ENCODE assay signal across 13 cellular contexts in genomic region chr12:57157588-57158173, GRCh38. TPM values are rescaled to one million over a fixed set of nuclear protein-coding genes. Genes with fewer than 3 reads are reported as not detected.
DNase-seq lines count a peak whose midpoint lies in the region; ATAC-seq and TF ChIP-seq lines count a peak whose summit lies in the region.
"Had no signal": no experiment of that assay in that cellular context is flagged by ENCODE, and none has a peak within 500 bp of the region (broad histone marks: within the 10 kb centered on the region; RNA-seq: fewer than 3 reads in every experiment).

No MANE protein-coding gene starts in this region.

- no peak overlapping the region for H3K56ac ChIP-seq in H9 (ENCODE audit: insufficient read length, low read depth, low read length)

- no peak overlapping the region for H3K4me3 ChIP-seq in HEK293 (ENCODE audit: low read depth, low read length)
- H3K4me3 ChIP-seq: prostate gland had no signal

- H3K79me1 ChIP-seq in H9 (ENCODE audit: insufficient read depth, low read depth, low read length, poor library complexity, severe bottlenecking), result no peaks in the 10 kb centered on the region

- no peak overlapping the region for H3K18ac ChIP-seq in H9 (ENCODE audit: insufficient read length, low read depth, low read length)

- H3K9ac ChIP-seq in H9 (ENCODE audit: extremely low read depth, insufficient read length, low read length), result no peak overlapping the region

- no peak overlapping the region for H2BK5ac ChIP-seq in H9 (ENCODE audit: insufficient read length, low read length)

- POLR2A ChIA-PET in HEK293 (lab: Yijun Ruan, JAX), result no interaction called here

- H3K36me3 Mint-ChIP-seq in stimulated activated effector memory CD8-positive, alpha-beta T cell treated with anti-CD3 and anti-CD28 coated beads, Interleukin-12 subunit alpha, Interleukin-12 subunit beta, amount 100 ng/mL, for 72 hours, result no peaks in the 10 kb centered on the region
- peaks cover 68 to 99% (median 95%) of the 10 kb centered on the region in 3 experiments; a peak in 6 of 7 replicates for H3K36me3 Mint-ChIP-seq in H9 (ENCODE audit: insufficient read depth in 1 of 3, low read depth in 3 of 3)
- H3K36me3 Mint-ChIP-seq: CD8-positive, alpha-beta memory T cell had no signal

- no peak overlapping the region for H2BK20ac ChIP-seq in H9 (ENCODE audit: low read depth, low read length, poor library complexity, severe bottlenecking)

- no peak overlapping the region for H2AK5ac ChIP-seq in H9 (ENCODE audit: insufficient read length, low read length)

- no peak overlapping the region for H3K4me2 ChIP-seq in H9 (ENCODE audit: insufficient read depth, insufficient read length, low read length)

- no peak overlapping the region for H2AFZ ChIP-seq in H9 (ENCODE audit: low read length)

- H2BK120ac ChIP-seq in H9 (ENCODE audit: low read depth, low read length, poor library complexity, severe bottlenecking), result no peak overlapping the region

- no peak for ATAC-seq in stimulated activated effector memory CD8-positive, alpha-beta T cell treated with anti-CD3 and anti-CD28 coated beads, Interleukin-12 subunit alpha, Interleukin-12 subunit beta, amount 100 ng/mL, for 72 hours

- H3K9me3 ChIP-seq in HEK293 (ENCODE audit: control insufficient read depth, insufficient read depth, low read depth, low read length) (no peaks in the 10 kb centered on the region), H9 (ENCODE audit: control insufficient read depth, low read depth, low read length) (no peaks in the 10 kb centered on the region)
- H3K9me3 ChIP-seq: prostate gland had no signal

- DNase-seq in NOMO-1 treated with dmso at 0.1 percent for 144 hours (lab: John Stamatoyannopoulos, UW; ENCODE audit: unreplicated experiment), result peak; percentile 51
- peak; percentile 29 for DNase-seq in foreskin melanocyte
- no peak for DNase-seq in stimulated activated effector memory CD8-positive, alpha-beta T cell treated with anti-CD3 and anti-CD28 coated beads, Interleukin-12 subunit alpha, Interleukin-12 subunit beta, amount 100 ng/mL, for 72 hours (ENCODE audit: low spot score in 2 of 2)
- DNase-seq in activated gamma-delta T cell treated with Interleukin-2 at 50 U/mL for 16 hours, result no peak
- DNase-seq in H9, result no peak
- DNase-seq in EL, result no peak
- DNase-seq: CD8-positive, alpha-beta memory T cell; effector CD4-positive, alpha-beta T cell; MM.1S; stimulated activated CD4-positive, alpha-beta T cell treated with anti-CD3 and anti-CD28 coated beads, Interleukin-1b, Interleukin-23, amount 100 ng/mL, for 48 hours had no signal

- CTCF ChIA-PET in HEK293 (lab: Yijun Ruan, JAX), result interaction anchor here (0.8 to 2.2 kb wide), 4 partner anchors 15 to 34 kb away, joined by 3 to 7 read pairs (median 4); no protein-coding TSS in a partner anchor

- H2BK12ac ChIP-seq in H9 (ENCODE audit: insufficient read length, low read depth, low read length), result no peak overlapping the region

- H3K27me3 ChIP-seq in H9 (ENCODE audit: insufficient read depth, low read length), result no peaks in the 10 kb centered on the region

- no peak overlapping the region for H3K23ac ChIP-seq in H9 (ENCODE audit: insufficient read length, low read depth, low read length)

- WGBS in H9 (ENCODE audit: extremely low coverage, insufficient read length, low lambda C conversion rate), result no CpG with 5 or more reads among the region's 5 CpGs

- no peak for TF ChIP-seq CTCF in HEK293 (tag by site-specific recombination; IDR thresholded peaks at IDR 0.05)
- TF ChIP-seq CTCF in H9 (conservative IDR thresholded peaks at IDR 0.05), result no peak

- no peaks in the 10 kb centered on the region for H3K79me2 ChIP-seq in H9 (ENCODE audit: insufficient read depth, low read length)

- H3K9me3 Mint-ChIP-seq in stimulated activated effector memory CD8-positive, alpha-beta T cell treated with anti-CD3 and anti-CD28 coated beads, Interleukin-12 subunit alpha, Interleukin-12 subunit beta, amount 100 ng/mL, for 72 hours, result no peaks in the 10 kb centered on the region
- no peaks in the 10 kb centered on the region for H3K9me3 Mint-ChIP-seq in H9
- H3K9me3 Mint-ChIP-seq: CD8-positive, alpha-beta memory T cell had no signal

- no peak overlapping the region for H3T11ph ChIP-seq in H9 (ENCODE audit: low read length)

- peaks cover 3 to 96% of the 10 kb centered on the region in 2 experiments; a peak in 1 of 3 replicates for H3K36me3 ChIP-seq in HEK293 (ENCODE audit: control insufficient read depth in 2 of 2, insufficient read depth in 1 of 2, low read length in 2 of 2)

- no peak overlapping the region for H4K5ac ChIP-seq in H9 (ENCODE audit: insufficient read length, low read depth, low read length)

- no peak overlapping the region for H4K91ac ChIP-seq in H9 (ENCODE audit: insufficient read length, low read depth, low read length)

- no peaks in the 10 kb centered on the region for H3K4me1 ChIP-seq in HEK293 (ENCODE audit: control insufficient read depth, insufficient read depth, low read length)
- no peaks in the 10 kb centered on the region for H3K4me1 ChIP-seq in H9 (ENCODE audit: insufficient read depth, low read length)
- H3K4me1 ChIP-seq: prostate gland had no signal

- H3K23me2 ChIP-seq in H9 (ENCODE audit: insufficient read length, low read depth, low read length, poor library complexity, severe bottlenecking), result no peaks in the 10 kb centered on the region

- H3K27ac ChIP-seq in HEK293 (ENCODE audit: extremely low read depth, low read depth, low read length) (no peak overlapping the region), H9 (ENCODE audit: insufficient read length, low read depth, low read length) (no peak overlapping the region)
- H3K27ac ChIP-seq: prostate gland had no signal

- H3K27me3 Mint-ChIP-seq in H9 (ENCODE audit: low read depth), result no peaks in the 10 kb centered on the region; the same call in 1 of the 2 replicates

- peaks cover 11% of the 10 kb centered on the region for H3K4me1 Mint-ChIP-seq in stimulated activated effector memory CD8-positive, alpha-beta T cell treated with anti-CD3 and anti-CD28 coated beads, Interleukin-12 subunit alpha, Interleukin-12 subunit beta, amount 100 ng/mL, for 72 hours
- H3K4me1 Mint-ChIP-seq in H9, result no peaks in the 10 kb centered on the region

- no peak overlapping the region for H3K14ac ChIP-seq in H9 (ENCODE audit: insufficient read depth, low read length)

- H4K8ac ChIP-seq in H9 (replicated peaks; ENCODE audit: insufficient read length, low read depth, low read length), result no peak overlapping the region

- H2BK15ac ChIP-seq in H9 (ENCODE audit: low read depth, low read length), result no peak overlapping the region

- H3K4me3 Mint-ChIP-seq in stimulated activated effector memory CD8-positive, alpha-beta T cell treated with anti-CD3 and anti-CD28 coated beads, Interleukin-12 subunit alpha, Interleukin-12 subunit beta, amount 100 ng/mL, for 72 hours, result no peak overlapping the region
- no peak overlapping the region; a peak in 1 of 5 replicates for H3K4me3 Mint-ChIP-seq in H9

- peak overlapping the region; percentile 79 for H3K27ac Mint-ChIP-seq in stimulated activated effector memory CD8-positive, alpha-beta T cell treated with anti-CD3 and anti-CD28 coated beads, Interleukin-12 subunit alpha, Interleukin-12 subunit beta, amount 100 ng/mL, for 72 hours
- no peak overlapping the region for H3K27ac Mint-ChIP-seq in H9

- H3K4ac ChIP-seq in H9 (ENCODE audit: low read depth, low read length), result no peak overlapping the region

- H4K20me1 ChIP-seq in H9 (ENCODE audit: control insufficient read depth, insufficient read depth, insufficient read length), result peaks cover 2% of the 10 kb centered on the region

TF ChIP-seq in HEK293, 187 proteins besides CTCF, POLR2A, EP300 and RAD21:
- TF ChIP-seq PATZ1 (tag by site-specific recombination; IDR thresholded peaks at IDR 0.05) (no peak), ZXDB (tag by site-specific recombination; IDR thresholded peaks at IDR 0.05) (no peak), ZNF623 (tag by site-specific recombination; IDR thresholded peaks at IDR 0.05) (peak; percentile 96)

RNA-seq across cellular contexts. Expression of gene LRP1-AS, which starts 10.3 kb away (rescaled TPM):
- not detected in 2 replicates for total RNA-seq in H9 (2021)
- total RNA-seq: CD8-positive, alpha-beta memory T cell; H1; prostate gland had no signal

RNA-seq across cellular contexts. Expression of gene LRP1, which starts 29.4 kb away (rescaled TPM):
- total RNA-seq in H9 (2021), result 98.4 and 115 TPM in 2 replicates

RNA-seq across cellular contexts. Expression of gene STAT6, which starts 46.5 kb away (rescaled TPM):
- total RNA-seq in H9 (2021), result 42.9 and 44.4 TPM in 2 replicates

RNA-seq across cellular contexts. Expression of gene NXPH4, which starts 58.9 kb away (rescaled TPM):
- 2.1 and 2.8 TPM in 2 replicates for total RNA-seq in H9 (2021)

Comparison
In these comparisons a context has a peak if more than half of its experiments do, and no peak if none do; other contexts are left out.
1. DNase-seq: peak in NOMO-1 treated with dmso at 0.1 percent for 144 hours (single experiment) and foreskin melanocyte (single experiment); none in stimulated activated effector memory CD8-positive, alpha-beta T cell treated with anti-CD3 and anti-CD28 coated beads, Interleukin-12 subunit alpha, Interleukin-12 subunit beta, amount 100 ng/mL, for 72 hours (0 of 2), activated gamma-delta T cell treated with Interleukin-2 at 50 U/mL for 16 hours (single experiment), H9 (single experiment) and EL (single experiment).